Comparison of ENCODE assay signal across 23 cellular contexts in genomic region chr9:14863402-14863801, GRCh38. TPM values are rescaled to one million over a fixed set of nuclear protein-coding genes. Genes with fewer than 3 reads are reported as not detected.
"Had no signal": no experiment of that assay in that cellular context is flagged by ENCODE, and none has a peak within 500 bp of the region (broad histone marks: within the 10 kb centered on the region; RNA-seq: fewer than 3 reads in every experiment).

No MANE protein-coding gene starts in this region.

- H3K4me3 Mint-ChIP-seq: activated CD8-positive, alpha-beta T cell treated with anti-CD3 and anti-CD28 coated beads, Interleukin-2, amount 10 ng/mL, durations not matched to agents 7 days and 5 days; activated naive CD4-positive, alpha-beta T cell treated with anti-CD3 and anti-CD28 coated beads, Interleukin-2, amount 50 U/mL, for 24 hours; brain; dendritic cell treated with granulocyte-macrophage colony-stimulating factor and Interleukin-4, amounts not matched to agents 40 ng/mL and 50 ng/mL, for 4 days; naive B cell; neural progenitor cell had no signal

- H3K27me3 Mint-ChIP-seq: activated naive CD4-positive, alpha-beta T cell treated with anti-CD3 and anti-CD28 coated beads, Interleukin-2, amount 50 U/mL, for 24 hours; dendritic cell treated with granulocyte-macrophage colony-stimulating factor and Interleukin-4, amounts not matched to agents 40 ng/mL and 50 ng/mL, for 4 days; progenitor cell of endocrine pancreas had no signal

- DNase-seq: activated CD4-positive, alpha-beta T cell treated with anti-CD3 and anti-CD28 coated beads for 1 hour; activated CD4-positive, alpha-beta T cell treated with anti-CD3 and anti-CD28 coated beads, Interleukin-2, amount 50 U/mL, for 1 hour; activated CD8-positive, alpha-beta T cell treated with anti-CD3 and anti-CD28 coated beads, Interleukin-2, amount 10 ng/mL, durations not matched to agents 7 days and 5 days; activated gamma-delta T cell treated with Interleukin-2 at 50 U/mL for 16 hours; aorta; caudate nucleus; effector CD4-positive, alpha-beta T cell; heart right ventricle; islet precursor cell; left cardiac atrium; lower lobe of right lung; naive B cell; retina; stimulated activated CD4-positive, alpha-beta T cell treated with anti-CD3 and anti-CD28 coated beads, Interleukin-12 subunit alpha, Interleukin-12 subunit beta, amount 100 ng/mL, for 4 hours; stimulated activated CD4-positive, alpha-beta T cell treated with anti-CD3 and anti-CD28 coated beads, Interleukin-4, amount 100 ng/mL, for 4 hours; stimulated activated naive CD8-positive, alpha-beta T cell treated with anti-CD3 and anti-CD28 coated beads, Interleukin-15, Interleukin-2, amounts not matched to agents 100 U/mL and 50 U/mL, for 24 hours; T-helper 1 cell; upper lobe of right lung had no signal

- H3K27me3 ChIP-seq: heart right ventricle, neural progenitor cell, upper lobe of right lung had no signal

- H3K4me1 Mint-ChIP-seq: activated naive CD4-positive, alpha-beta T cell treated with anti-CD3 and anti-CD28 coated beads, Interleukin-2, amount 50 U/mL, for 24 hours; naive B cell had no signal

- H3K36me3 Mint-ChIP-seq: activated naive CD4-positive, alpha-beta T cell treated with anti-CD3 and anti-CD28 coated beads, Interleukin-2, amount 50 U/mL, for 24 hours; naive B cell had no signal

- H3K4me1 ChIP-seq: heart right ventricle, lower lobe of right lung, upper lobe of right lung had no signal

- ATAC-seq: activated CD8-positive, alpha-beta T cell treated with anti-CD3 and anti-CD28 coated beads, Interleukin-2, amount 10 ng/mL, durations not matched to agents 7 days and 5 days; heart right ventricle; left cardiac atrium; lower lobe of right lung; stimulated activated naive CD8-positive, alpha-beta T cell treated with anti-CD3 and anti-CD28 coated beads, Interleukin-15, Interleukin-2, amounts not matched to agents 100 U/mL and 50 U/mL, for 24 hours; upper lobe of right lung had no signal

- H3K9me3 ChIP-seq: heart right ventricle, lower lobe of right lung, upper lobe of right lung had no signal

- H3K4me3 ChIP-seq: heart right ventricle, lower lobe of right lung, neural progenitor cell, upper lobe of right lung had no signal

- H3K27ac Mint-ChIP-seq: activated CD8-positive, alpha-beta T cell treated with anti-CD3 and anti-CD28 coated beads, Interleukin-2, amount 10 ng/mL, durations not matched to agents 7 days and 5 days; activated naive CD4-positive, alpha-beta T cell treated with anti-CD3 and anti-CD28 coated beads, Interleukin-2, amount 50 U/mL, for 24 hours; brain; dendritic cell treated with granulocyte-macrophage colony-stimulating factor and Interleukin-4, amounts not matched to agents 40 ng/mL and 50 ng/mL, for 4 days; naive B cell; neural progenitor cell; progenitor cell of endocrine pancreas had no signal

- H3K27ac ChIP-seq: lower lobe of right lung, neural progenitor cell, upper lobe of right lung had no signal

- H3K36me3 ChIP-seq: heart right ventricle, lower lobe of right lung, neural progenitor cell, upper lobe of right lung had no signal

- H3K9me3 Mint-ChIP-seq: activated naive CD4-positive, alpha-beta T cell treated with anti-CD3 and anti-CD28 coated beads, Interleukin-2, amount 50 U/mL, for 24 hours; brain; dendritic cell treated with granulocyte-macrophage colony-stimulating factor and Interleukin-4, amounts not matched to agents 40 ng/mL and 50 ng/mL, for 4 days; naive B cell; neural progenitor cell had no signal

RNA-seq across cellular contexts. Expression of gene FREM1, which starts 46.8 kb away (rescaled TPM):
- total RNA-seq: activated CD8-positive, alpha-beta T cell treated with anti-CD3 and anti-CD28 coated beads, Interleukin-2, amount 10 ng/mL, durations not matched to agents 7 days and 5 days had no signal
